In genomic region chr4:4247711-4248035, GRCh38 we compare ENCODE assay signal across 8 cellular contexts. TPM values are rescaled to one million over a fixed set of nuclear protein-coding genes. Genes with fewer than 3 reads are reported as not detected.
DNase-seq lines count a peak whose midpoint lies in the region; ATAC-seq and TF ChIP-seq lines count a peak whose summit lies in the region.

No MANE protein-coding gene starts in this region.

- POLR2A ChIA-PET in MCF 10A (lab: Yijun Ruan, JAX): interaction anchor here (0.6 to 3.3 kb wide), 20 partner anchors 10 to 294 kb away, joined by 3 to 33 read pairs (median 4); partner anchors contain the start of genes LYAR, STX18 and ZBTB49

- H3K9me3 ChIP-seq in mesodermal cell (ENCODE audit: control insufficient read depth, low read length): no peaks in the 10 kb centered on the region

- peaks cover 34% of the 10 kb centered on the region for H3K4me1 Mint-ChIP-seq in activated CD8-positive, alpha-beta memory T cell treated with anti-CD3 and anti-CD28 coated beads, Interleukin-2, amount 10 ng/mL, durations not matched to agents 7 days and 5 days
- peaks cover 25% of the 10 kb centered on the region for H3K4me1 Mint-ChIP-seq in MCF 10A (ENCODE audit: insufficient read depth, unreplicated experiment)

- H3K27me3 Mint-ChIP-seq in activated CD8-positive, alpha-beta memory T cell treated with anti-CD3 and anti-CD28 coated beads, Interleukin-2, amount 10 ng/mL, durations not matched to agents 7 days and 5 days: no peaks in the 10 kb centered on the region
- no peaks in the 10 kb centered on the region for H3K27me3 Mint-ChIP-seq in MCF 10A (ENCODE audit: insufficient read depth, unreplicated experiment)

- no peak for TF ChIP-seq CTCF in MCF 10A (IDR thresholded peaks at IDR 0.05; ENCODE audit: unreplicated experiment)

- CTCF ChIA-PET in activated CD8-positive, alpha-beta memory T cell treated with anti-CD3 and anti-CD28 coated beads, Interleukin-2, amount 10 ng/mL, durations not matched to agents 7 days and 5 days (lab: Charles Lee): interaction anchor here (0.9 to 2.5 kb wide), 5 partner anchors 12 to 100 kb away, joined by 3 to 16 read pairs (median 7); no protein-coding TSS in a partner anchor
- CTCF ChIA-PET in MCF 10A (lab: Yijun Ruan, JAX): interaction anchor here (0.6 to 1.4 kb wide), 4 partner anchors 19 to 669 kb away, joined by 3 to 6 read pairs (median 4); no protein-coding TSS in a partner anchor

- H3K4me1 ChIP-seq in mesodermal cell (ENCODE audit: control insufficient read depth, insufficient read depth, low read length, poor library complexity, severe bottlenecking): peaks cover 5% of the 10 kb centered on the region

- WGBS in mesodermal cell (ENCODE audit: insufficient coverage in 2 of 2), 2 experiments: 1 to 3% methylated on average over 8 to 10 of the region's 12 CpGs

- peak; percentile 20 for ATAC-seq in activated CD8-positive, alpha-beta memory T cell treated with anti-CD3 and anti-CD28 coated beads, Interleukin-2, amount 10 ng/mL, durations not matched to agents 7 days and 5 days
- peak; percentile 3 for ATAC-seq in HG03565 (IDR thresholded peaks at IDR 0.05; ENCODE audit: unreplicated experiment)

- peak overlapping the region; percentile 85 for H3K4me3 ChIP-seq in mesodermal cell (ENCODE audit: extremely low read depth, insufficient read depth, low read length, poor library complexity, severe bottlenecking)

- H3K9me3 Mint-ChIP-seq in activated CD8-positive, alpha-beta memory T cell treated with anti-CD3 and anti-CD28 coated beads, Interleukin-2, amount 10 ng/mL, durations not matched to agents 7 days and 5 days (ENCODE audit: low read depth): no peaks in the 10 kb centered on the region
- H3K9me3 Mint-ChIP-seq in MCF 10A (ENCODE audit: unreplicated experiment): no peaks in the 10 kb centered on the region

- peak overlapping the region; percentile 97 for H3K27ac Mint-ChIP-seq in activated CD8-positive, alpha-beta memory T cell treated with anti-CD3 and anti-CD28 coated beads, Interleukin-2, amount 10 ng/mL, durations not matched to agents 7 days and 5 days
- peak overlapping the region; percentile 98 for H3K27ac Mint-ChIP-seq in MCF 10A (ENCODE audit: low read depth, unreplicated experiment)

- peaks cover 19% of the 10 kb centered on the region for H3K36me3 Mint-ChIP-seq in activated CD8-positive, alpha-beta memory T cell treated with anti-CD3 and anti-CD28 coated beads, Interleukin-2, amount 10 ng/mL, durations not matched to agents 7 days and 5 days
- peaks cover 36% of the 10 kb centered on the region for H3K36me3 Mint-ChIP-seq in MCF 10A (ENCODE audit: insufficient read depth, unreplicated experiment)

- peak overlapping the region; percentile 96 for H3K27ac ChIP-seq in mesodermal cell (ENCODE audit: low read depth, low read length, severe bottlenecking)

- TSS peak; percentile 68 for BruUV-seq in MCF 10A (replicated peaks; lab: Mats Ljungman, UMichigan)

- H3K4me3 Mint-ChIP-seq in activated CD8-positive, alpha-beta memory T cell treated with anti-CD3 and anti-CD28 coated beads, Interleukin-2, amount 10 ng/mL, durations not matched to agents 7 days and 5 days: peak overlapping the region; percentile 81
- H3K4me3 Mint-ChIP-seq in MCF 10A (ENCODE audit: unreplicated experiment): peak overlapping the region; percentile 94

- peaks cover 31% of the 10 kb centered on the region for H3K36me3 ChIP-seq in mesodermal cell (ENCODE audit: control insufficient read depth, insufficient read depth, low read length)

- intact Hi-C loops in MCF 10A (cut with micrococcal nuclease): no loop called here

- no peak for DNase-seq in activated CD8-positive, alpha-beta memory T cell treated with anti-CD3 and anti-CD28 coated beads, Interleukin-2, amount 10 ng/mL, durations not matched to agents 7 days and 5 days
- no peak for DNase-seq in activated CD8-positive, alpha-beta memory T cell treated with anti-CD3 and anti-CD28 coated beads for 24 hours
- DNase-seq in MCF 10A (ENCODE audit: unreplicated experiment): no peak
- DNase-seq in HuH-7 (ENCODE audit: low spot score): no peak
- no peak for DNase-seq in stimulated activated CD4-positive, alpha-beta T cell treated with anti-CD3 and anti-CD28 coated beads, Interleukin-15, amount 100 ng/mL, for 24 hours
- no peak for DNase-seq in cerebellar cortex (ENCODE audit: low spot score)

RNA-seq across cellular contexts. Expression of gene TMEM128, which starts 0.3 kb away (rescaled TPM):
- 10 to 100 TPM; 12.4 to 14.1 TPM for total RNA-seq in activated CD8-positive, alpha-beta memory T cell treated with anti-CD3 and anti-CD28 coated beads, Interleukin-2, amount 10 ng/mL, durations not matched to agents 7 days and 5 days
- 26.8 and 31.5 TPM in 2 replicates for total RNA-seq in MCF 10A (2022)
- polyA plus RNA-seq in mesodermal cell (2013, experiment 1 of 2): 42.1 TPM
- 47.8 TPM for polyA plus RNA-seq in mesodermal cell (2013, experiment 2 of 2)

RNA-seq across cellular contexts. Expression of gene OTOP1, which starts 20.9 kb away (rescaled TPM):
- not detected for total RNA-seq in activated CD8-positive, alpha-beta memory T cell treated with anti-CD3 and anti-CD28 coated beads, Interleukin-2, amount 10 ng/mL, durations not matched to agents 7 days and 5 days
- total RNA-seq in MCF 10A (2022): not detected in 2 replicates
- polyA plus RNA-seq in mesodermal cell (2013, experiment 1 of 2): not detected
- not detected for polyA plus RNA-seq in mesodermal cell (2013, experiment 2 of 2)

RNA-seq across cellular contexts. Expression of gene LYAR, which starts 42.3 kb away (rescaled TPM):
- 10 to 100 TPM; 47.0 to 49.9 TPM for total RNA-seq in activated CD8-positive, alpha-beta memory T cell treated with anti-CD3 and anti-CD28 coated beads, Interleukin-2, amount 10 ng/mL, durations not matched to agents 7 days and 5 days
- 66.7 and 79.6 TPM in 2 replicates for total RNA-seq in MCF 10A (2022)
- 20.2 TPM for polyA plus RNA-seq in mesodermal cell (2013, experiment 1 of 2)
- polyA plus RNA-seq in mesodermal cell (2013, experiment 2 of 2): 23.6 TPM

RNA-seq across cellular contexts. Expression of gene ZBTB49, which starts 42.4 kb away (rescaled TPM):
- total RNA-seq in activated CD8-positive, alpha-beta memory T cell treated with anti-CD3 and anti-CD28 coated beads, Interleukin-2, amount 10 ng/mL, durations not matched to agents 7 days and 5 days: 1 to 10 TPM; 4.8 to 8.1 TPM
- total RNA-seq in MCF 10A (2022): 5.9 and 7.6 TPM in 2 replicates
- polyA plus RNA-seq in mesodermal cell (2013, experiment 1 of 2): 5.7 TPM
- 4.3 TPM for polyA plus RNA-seq in mesodermal cell (2013, experiment 2 of 2)
